ENCODE assay signal across 1 cellular context in the genomic region with DNA sequence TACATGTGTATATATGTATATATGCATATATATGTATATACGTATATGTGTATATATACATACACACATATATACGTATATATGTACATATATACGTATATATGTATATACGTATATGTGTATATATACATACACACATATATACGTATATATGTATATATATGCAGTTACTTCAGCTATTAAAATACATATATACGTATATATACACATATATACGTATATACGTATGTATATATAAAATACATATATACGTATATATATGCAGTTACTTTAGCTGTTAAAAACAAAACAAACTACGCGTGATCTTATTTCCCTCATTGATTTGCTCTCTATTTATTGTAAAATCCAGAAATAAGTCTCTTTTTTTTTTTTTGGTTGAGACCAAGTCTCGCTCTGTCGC.
TF ChIP-seq lines count a peak whose summit lies in the region.

No MANE protein-coding gene starts in this region.

TF ChIP-seq in K562, 482 proteins besides CTCF, POLR2A, EP300 and RAD21 (continued from another document and continues in another):
- TF ChIP-seq, protein P1, sequence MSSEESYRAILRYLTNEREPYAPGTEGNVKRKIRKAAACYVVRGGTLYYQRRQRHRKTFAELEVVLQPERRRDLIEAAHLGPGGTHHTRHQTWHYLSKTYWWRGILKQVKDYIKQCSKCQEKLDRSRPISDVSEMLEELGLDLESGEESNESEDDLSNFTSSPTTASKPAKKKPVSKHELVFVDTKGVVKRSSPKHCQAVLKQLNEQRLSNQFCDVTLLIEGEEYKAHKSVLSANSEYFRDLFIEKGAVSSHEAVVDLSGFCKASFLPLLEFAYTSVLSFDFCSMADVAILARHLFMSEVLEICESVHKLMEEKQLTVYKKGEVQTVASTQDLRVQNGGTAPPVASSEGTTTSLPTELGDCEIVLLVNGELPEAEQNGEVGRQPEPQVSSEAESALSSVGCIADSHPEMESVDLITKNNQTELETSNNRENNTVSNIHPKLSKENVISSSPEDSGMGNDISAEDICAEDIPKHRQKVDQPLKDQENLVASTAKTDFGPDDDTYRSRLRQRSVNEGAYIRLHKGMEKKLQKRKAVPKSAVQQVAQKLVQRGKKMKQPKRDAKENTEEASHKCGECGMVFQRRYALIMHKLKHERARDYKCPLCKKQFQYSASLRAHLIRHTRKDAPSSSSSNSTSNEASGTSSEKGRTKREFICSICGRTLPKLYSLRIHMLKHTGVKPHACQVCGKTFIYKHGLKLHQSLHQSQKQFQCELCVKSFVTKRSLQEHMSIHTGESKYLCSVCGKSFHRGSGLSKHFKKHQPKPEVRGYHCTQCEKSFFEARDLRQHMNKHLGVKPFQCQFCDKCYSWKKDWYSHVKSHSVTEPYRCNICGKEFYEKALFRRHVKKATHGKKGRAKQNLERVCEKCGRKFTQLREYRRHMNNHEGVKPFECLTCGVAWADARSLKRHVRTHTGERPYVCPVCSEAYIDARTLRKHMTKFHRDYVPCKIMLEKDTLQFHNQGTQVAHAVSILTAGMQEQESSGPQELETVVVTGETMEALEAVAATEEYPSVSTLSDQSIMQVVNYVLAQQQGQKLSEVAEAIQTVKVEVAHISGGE (CRISPR knock-in tag; IDR thresholded peaks at IDR 0.05): peak in 1 of 3 experiments; percentile 75; a peak in 2 of 6 replicates
- TF ChIP-seq KAT8 (IDR thresholded peaks at IDR 0.05; ENCODE audit: low read depth): no peak
- no peak for TF ChIP-seq NRF1 (conservative IDR thresholded peaks at IDR 0.05 in 1 of 2, IDR thresholded peaks at IDR 0.05 in 1 of 2)
- no peak for TF ChIP-seq ZBED1 (IDR thresholded peaks at IDR 0.05)
- TF ChIP-seq, protein P2, sequence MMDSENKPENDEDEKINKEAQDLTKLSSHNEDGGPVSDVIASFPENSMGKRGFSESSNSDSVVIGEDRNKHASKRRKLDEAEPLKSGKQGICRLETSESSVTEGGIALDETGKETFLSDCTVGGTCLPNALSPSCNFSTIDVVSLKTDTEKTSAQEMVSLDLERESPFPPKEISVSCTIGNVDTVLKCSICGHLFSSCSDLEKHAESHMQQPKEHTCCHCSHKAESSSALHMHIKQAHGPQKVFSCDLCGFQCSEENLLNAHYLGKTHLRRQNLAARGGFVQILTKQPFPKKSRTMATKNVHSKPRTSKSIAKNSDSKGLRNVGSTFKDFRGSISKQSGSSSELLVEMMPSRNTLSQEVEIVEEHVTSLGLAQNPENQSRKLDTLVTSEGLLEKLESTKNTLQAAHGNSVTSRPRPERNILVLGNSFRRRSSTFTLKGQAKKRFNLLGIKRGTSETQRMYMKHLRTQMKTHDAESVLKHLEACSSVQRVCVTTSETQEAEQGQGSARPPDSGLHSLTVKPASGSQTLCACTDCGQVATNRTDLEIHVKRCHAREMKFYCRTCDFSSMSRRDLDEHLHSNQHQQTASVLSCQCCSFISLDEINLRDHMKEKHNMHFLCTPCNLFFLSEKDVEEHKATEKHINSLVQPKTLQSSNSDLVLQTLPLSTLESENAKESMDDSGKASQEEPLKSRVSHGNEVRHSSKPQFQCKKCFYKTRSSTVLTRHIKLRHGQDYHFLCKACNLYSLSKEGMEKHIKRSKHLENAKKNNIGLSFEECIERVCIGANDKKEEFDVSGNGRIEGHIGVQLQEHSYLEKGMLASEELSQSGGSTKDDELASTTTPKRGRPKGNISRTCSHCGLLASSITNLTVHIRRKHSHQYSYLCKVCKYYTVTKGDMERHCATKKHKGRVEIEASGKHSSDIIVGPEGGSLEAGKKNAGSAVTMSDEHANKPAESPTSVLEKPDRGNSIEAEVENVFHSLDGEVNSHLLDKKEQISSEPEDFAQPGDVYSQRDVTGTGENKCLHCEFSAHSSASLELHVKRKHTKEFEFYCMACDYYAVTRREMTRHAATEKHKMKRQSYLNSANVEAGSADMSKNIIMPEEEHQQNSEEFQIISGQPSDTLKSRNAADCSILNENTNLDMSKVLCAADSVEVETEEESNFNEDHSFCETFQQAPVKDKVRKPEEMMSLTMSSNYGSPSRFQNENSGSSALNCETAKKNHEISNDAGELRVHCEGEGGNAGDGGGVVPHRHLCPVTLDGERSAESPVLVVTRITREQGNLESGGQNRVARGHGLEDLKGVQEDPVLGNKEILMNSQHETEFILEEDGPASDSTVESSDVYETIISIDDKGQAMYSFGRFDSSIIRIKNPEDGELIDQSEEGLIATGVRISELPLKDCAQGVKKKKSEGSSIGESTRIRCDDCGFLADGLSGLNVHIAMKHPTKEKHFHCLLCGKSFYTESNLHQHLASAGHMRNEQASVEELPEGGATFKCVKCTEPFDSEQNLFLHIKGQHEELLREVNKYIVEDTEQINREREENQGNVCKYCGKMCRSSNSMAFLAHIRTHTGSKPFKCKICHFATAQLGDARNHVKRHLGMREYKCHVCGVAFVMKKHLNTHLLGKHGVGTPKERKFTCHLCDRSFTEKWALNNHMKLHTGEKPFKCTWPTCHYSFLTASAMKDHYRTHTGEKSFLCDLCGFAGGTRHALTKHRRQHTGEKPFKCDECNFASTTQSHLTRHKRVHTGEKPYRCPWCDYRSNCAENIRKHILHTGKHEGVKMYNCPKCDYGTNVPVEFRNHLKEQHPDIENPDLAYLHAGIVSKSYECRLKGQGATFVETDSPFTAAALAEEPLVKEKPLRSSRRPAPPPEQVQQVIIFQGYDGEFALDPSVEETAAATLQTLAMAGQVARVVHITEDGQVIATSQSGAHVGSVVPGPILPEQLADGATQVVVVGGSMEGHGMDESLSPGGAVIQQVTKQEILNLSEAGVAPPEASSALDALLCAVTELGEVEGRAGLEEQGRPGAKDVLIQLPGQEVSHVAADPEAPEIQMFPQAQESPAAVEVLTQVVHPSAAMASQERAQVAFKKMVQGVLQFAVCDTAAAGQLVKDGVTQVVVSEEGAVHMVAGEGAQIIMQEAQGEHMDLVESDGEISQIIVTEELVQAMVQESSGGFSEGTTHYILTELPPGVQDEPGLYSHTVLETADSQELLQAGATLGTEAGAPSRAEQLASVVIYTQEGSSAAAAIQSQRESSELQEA (IDR thresholded peaks at IDR 0.05; ENCODE audit: low read depth): no peak
- no peak for TF ChIP-seq JUN (IDR thresholded peaks at IDR 0.05; ENCODE audit: borderline replicate concordance, low read depth, low read length)
- TF ChIP-seq JUN (CRISPR knock-in tag; IDR thresholded peaks at IDR 0.05; ENCODE audit: borderline replicate concordance): no peak
- no peak for TF ChIP-seq ZNF316 (IDR thresholded peaks at IDR 0.05)
- no peak for TF ChIP-seq ETV1 (tag; conservative IDR thresholded peaks at IDR 0.05; ENCODE audit: low read depth)
- no peak for TF ChIP-seq ZNF586 (CRISPR knock-in tag; conservative IDR thresholded peaks at IDR 0.05)
- TF ChIP-seq CBFA2T2 (conservative IDR thresholded peaks at IDR 0.05): no peak
- TF ChIP-seq MAZ (CRISPR knock-in tag; conservative IDR thresholded peaks at IDR 0.05 in 1 of 2, IDR thresholded peaks at IDR 0.05 in 1 of 2): no peak
- no peak for TF ChIP-seq POLR3G (IDR thresholded peaks at IDR 0.05; ENCODE audit: extremely low read depth, insufficient read length, insufficient replicate concordance)
- no peak for TF ChIP-seq ZNF175 (CRISPR knock-in tag; IDR thresholded peaks at IDR 0.05; ENCODE audit: low read depth)
- TF ChIP-seq BACH1 (tag; IDR thresholded peaks at IDR 0.05): no peak
- no peak for TF ChIP-seq TAL1 (IDR thresholded peaks at IDR 0.05)
- TF ChIP-seq HOXB6 (CRISPR knock-in tag; IDR thresholded peaks at IDR 0.05; ENCODE audit: borderline replicate concordance): no peak; the same call in 1 of the 2 replicates
- no peak for TF ChIP-seq ZNF12 (CRISPR knock-in tag; IDR thresholded peaks at IDR 0.05)
- TF ChIP-seq ILK (tag; IDR thresholded peaks at IDR 0.05; ENCODE audit: borderline replicate concordance, low read depth): no peak
- TF ChIP-seq, protein P3, sequence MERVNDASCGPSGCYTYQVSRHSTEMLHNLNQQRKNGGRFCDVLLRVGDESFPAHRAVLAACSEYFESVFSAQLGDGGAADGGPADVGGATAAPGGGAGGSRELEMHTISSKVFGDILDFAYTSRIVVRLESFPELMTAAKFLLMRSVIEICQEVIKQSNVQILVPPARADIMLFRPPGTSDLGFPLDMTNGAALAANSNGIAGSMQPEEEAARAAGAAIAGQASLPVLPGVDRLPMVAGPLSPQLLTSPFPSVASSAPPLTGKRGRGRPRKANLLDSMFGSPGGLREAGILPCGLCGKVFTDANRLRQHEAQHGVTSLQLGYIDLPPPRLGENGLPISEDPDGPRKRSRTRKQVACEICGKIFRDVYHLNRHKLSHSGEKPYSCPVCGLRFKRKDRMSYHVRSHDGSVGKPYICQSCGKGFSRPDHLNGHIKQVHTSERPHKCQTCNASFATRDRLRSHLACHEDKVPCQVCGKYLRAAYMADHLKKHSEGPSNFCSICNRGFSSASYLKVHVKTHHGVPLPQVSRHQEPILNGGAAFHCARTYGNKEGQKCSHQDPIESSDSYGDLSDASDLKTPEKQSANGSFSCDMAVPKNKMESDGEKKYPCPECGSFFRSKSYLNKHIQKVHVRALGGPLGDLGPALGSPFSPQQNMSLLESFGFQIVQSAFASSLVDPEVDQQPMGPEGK (CRISPR knock-in tag; IDR thresholded peaks at IDR 0.05; ENCODE audit: borderline replicate concordance): no peak
- TF ChIP-seq ZNF253 (CRISPR knock-in tag; conservative IDR thresholded peaks at IDR 0.05): no peak
- TF ChIP-seq SLC30A9 (CRISPR knock-in tag; IDR thresholded peaks at IDR 0.05): peak; percentile 96
- no peak for TF ChIP-seq ZNF431 (CRISPR knock-in tag; IDR thresholded peaks at IDR 0.05)
- TF ChIP-seq PHB (CRISPR knock-in tag; IDR thresholded peaks at IDR 0.05): no peak
- TF ChIP-seq, protein P4, sequence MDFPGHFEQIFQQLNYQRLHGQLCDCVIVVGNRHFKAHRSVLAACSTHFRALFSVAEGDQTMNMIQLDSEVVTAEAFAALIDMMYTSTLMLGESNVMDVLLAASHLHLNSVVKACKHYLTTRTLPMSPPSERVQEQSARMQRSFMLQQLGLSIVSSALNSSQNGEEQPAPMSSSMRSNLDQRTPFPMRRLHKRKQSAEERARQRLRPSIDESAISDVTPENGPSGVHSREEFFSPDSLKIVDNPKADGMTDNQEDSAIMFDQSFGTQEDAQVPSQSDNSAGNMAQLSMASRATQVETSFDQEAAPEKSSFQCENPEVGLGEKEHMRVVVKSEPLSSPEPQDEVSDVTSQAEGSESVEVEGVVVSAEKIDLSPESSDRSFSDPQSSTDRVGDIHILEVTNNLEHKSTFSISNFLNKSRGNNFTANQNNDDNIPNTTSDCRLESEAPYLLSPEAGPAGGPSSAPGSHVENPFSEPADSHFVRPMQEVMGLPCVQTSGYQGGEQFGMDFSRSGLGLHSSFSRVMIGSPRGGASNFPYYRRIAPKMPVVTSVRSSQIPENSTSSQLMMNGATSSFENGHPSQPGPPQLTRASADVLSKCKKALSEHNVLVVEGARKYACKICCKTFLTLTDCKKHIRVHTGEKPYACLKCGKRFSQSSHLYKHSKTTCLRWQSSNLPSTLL (IDR thresholded peaks at IDR 0.05): no peak
- no peak for TF ChIP-seq HNRNPUL1 (IDR thresholded peaks at IDR 0.05; ENCODE audit: low read length)
- peak; percentile 88 for TF ChIP-seq ZNF707 (CRISPR knock-in tag; conservative IDR thresholded peaks at IDR 0.05)
- TF ChIP-seq MAFF (IDR thresholded peaks at IDR 0.05; ENCODE audit: low read length): no peak
- no peak for TF ChIP-seq NFE2L1 (tag; IDR thresholded peaks at IDR 0.05; ENCODE audit: borderline replicate concordance, low read depth)
- no peak for TF ChIP-seq ZEB2 (IDR thresholded peaks at IDR 0.05)
- TF ChIP-seq KDM4B (IDR thresholded peaks at IDR 0.05; ENCODE audit: borderline replicate concordance in 2 of 2, low read depth in 1 of 2): no peak
- TF ChIP-seq, protein P5, sequence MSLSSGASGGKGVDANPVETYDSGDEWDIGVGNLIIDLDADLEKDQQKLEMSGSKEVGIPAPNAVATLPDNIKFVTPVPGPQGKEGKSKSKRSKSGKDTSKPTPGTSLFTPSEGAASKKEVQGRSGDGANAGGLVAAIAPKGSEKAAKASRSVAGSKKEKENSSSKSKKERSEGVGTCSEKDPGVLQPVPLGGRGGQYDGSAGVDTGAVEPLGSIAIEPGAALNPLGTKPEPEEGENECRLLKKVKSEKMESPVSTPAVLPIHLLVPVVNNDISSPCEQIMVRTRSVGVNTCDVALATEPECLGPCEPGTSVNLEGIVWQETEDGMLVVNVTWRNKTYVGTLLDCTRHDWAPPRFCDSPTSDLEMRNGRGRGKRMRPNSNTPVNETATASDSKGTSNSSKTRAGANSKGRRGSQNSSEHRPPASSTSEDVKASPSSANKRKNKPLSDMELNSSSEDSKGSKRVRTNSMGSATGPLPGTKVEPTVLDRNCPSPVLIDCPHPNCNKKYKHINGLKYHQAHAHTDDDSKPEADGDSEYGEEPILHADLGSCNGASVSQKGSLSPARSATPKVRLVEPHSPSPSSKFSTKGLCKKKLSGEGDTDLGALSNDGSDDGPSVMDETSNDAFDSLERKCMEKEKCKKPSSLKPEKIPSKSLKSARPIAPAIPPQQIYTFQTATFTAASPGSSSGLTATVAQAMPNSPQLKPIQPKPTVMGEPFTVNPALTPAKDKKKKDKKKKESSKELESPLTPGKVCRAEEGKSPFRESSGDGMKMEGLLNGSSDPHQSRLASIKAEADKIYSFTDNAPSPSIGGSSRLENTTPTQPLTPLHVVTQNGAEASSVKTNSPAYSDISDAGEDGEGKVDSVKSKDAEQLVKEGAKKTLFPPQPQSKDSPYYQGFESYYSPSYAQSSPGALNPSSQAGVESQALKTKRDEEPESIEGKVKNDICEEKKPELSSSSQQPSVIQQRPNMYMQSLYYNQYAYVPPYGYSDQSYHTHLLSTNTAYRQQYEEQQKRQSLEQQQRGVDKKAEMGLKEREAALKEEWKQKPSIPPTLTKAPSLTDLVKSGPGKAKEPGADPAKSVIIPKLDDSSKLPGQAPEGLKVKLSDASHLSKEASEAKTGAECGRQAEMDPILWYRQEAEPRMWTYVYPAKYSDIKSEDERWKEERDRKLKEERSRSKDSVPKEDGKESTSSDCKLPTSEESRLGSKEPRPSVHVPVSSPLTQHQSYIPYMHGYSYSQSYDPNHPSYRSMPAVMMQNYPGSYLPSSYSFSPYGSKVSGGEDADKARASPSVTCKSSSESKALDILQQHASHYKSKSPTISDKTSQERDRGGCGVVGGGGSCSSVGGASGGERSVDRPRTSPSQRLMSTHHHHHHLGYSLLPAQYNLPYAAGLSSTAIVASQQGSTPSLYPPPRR (CRISPR knock-in tag; IDR thresholded peaks at IDR 0.05; ENCODE audit: borderline replicate concordance): no peak
- TF ChIP-seq SMARCA4 (IDR thresholded peaks at IDR 0.05): no peak
- TF ChIP-seq, protein P6, sequence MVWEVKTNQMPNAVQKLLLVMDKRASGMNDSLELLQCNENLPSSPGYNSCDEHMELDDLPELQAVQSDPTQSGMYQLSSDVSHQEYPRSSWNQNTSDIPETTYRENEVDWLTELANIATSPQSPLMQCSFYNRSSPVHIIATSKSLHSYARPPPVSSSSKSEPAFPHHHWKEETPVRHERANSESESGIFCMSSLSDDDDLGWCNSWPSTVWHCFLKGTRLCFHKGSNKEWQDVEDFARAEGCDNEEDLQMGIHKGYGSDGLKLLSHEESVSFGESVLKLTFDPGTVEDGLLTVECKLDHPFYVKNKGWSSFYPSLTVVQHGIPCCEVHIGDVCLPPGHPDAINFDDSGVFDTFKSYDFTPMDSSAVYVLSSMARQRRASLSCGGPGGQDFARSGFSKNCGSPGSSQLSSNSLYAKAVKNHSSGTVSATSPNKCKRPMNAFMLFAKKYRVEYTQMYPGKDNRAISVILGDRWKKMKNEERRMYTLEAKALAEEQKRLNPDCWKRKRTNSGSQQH (CRISPR knock-in tag; IDR thresholded peaks at IDR 0.05): no peak
- TF ChIP-seq, protein P7, sequence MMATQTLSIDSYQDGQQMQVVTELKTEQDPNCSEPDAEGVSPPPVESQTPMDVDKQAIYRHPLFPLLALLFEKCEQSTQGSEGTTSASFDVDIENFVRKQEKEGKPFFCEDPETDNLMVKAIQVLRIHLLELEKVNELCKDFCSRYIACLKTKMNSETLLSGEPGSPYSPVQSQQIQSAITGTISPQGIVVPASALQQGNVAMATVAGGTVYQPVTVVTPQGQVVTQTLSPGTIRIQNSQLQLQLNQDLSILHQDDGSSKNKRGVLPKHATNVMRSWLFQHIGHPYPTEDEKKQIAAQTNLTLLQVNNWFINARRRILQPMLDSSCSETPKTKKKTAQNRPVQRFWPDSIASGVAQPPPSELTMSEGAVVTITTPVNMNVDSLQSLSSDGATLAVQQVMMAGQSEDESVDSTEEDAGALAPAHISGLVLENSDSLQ (IDR thresholded peaks at IDR 0.05): no peak
